ENCODE assay signal across 8 cellular contexts in the genomic region with DNA sequence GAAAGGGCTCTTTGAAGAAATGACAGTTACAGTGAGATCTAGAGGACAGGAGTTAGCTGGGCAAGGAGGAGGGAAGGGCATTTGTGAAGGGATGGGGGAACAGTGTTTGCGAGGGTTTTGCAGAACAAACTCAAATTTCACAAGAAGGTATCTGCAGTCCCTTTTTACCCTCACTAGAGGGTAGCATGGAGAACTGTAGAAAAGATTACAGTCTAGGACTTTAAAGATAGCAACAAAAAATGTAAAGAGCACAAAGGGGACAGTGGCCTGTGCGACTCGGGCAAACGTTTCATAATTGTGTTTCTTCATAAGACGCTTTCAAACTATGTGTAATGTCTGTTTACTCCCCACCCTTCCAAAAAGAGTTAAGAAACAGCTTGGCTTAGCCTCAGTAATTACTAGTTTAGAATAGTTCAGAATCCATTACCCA. TPM values are rescaled to one million over a fixed set of nuclear protein-coding genes. Genes with fewer than 3 reads are reported as not detected.
DNase-seq lines count a peak whose midpoint lies in the region; ATAC-seq, FAIRE-seq and TF ChIP-seq lines count a peak whose summit lies in the region.

No MANE protein-coding gene starts in this region.

- peak; percentile 76 for TF ChIP-seq CTCF in AG04450 (IDR thresholded peaks at IDR 0.05; ENCODE audit: low read depth, low read length)
- no peak for TF ChIP-seq CTCF in Panc1 (IDR thresholded peaks at IDR 0.05)
- peak; percentile 66 for TF ChIP-seq CTCF in epithelial cell of esophagus (IDR thresholded peaks at IDR 0.05; ENCODE audit: insufficient read depth, low read depth, low read length, missing control alignments)
- peak; percentile 40 for TF ChIP-seq CTCF in parathyroid adenoma (IDR thresholded peaks at IDR 0.05)

- DNase-seq in AG04450 (ENCODE audit: low read depth, low spot score) (no peak), GM19239 (ENCODE audit: insufficient read length, low spot score) (no peak), Panc1 (ENCODE audit: low read depth, low spot score) (peak; percentile 51), epithelial cell of esophagus (ENCODE audit: low read depth) (peak; percentile 44), amygdala (lab: John Stamatoyannopoulos, UW) (no peak)

- ATAC-seq in Panc1 (peak; percentile 67), HG02870 (IDR thresholded peaks at IDR 0.05; ENCODE audit: unreplicated experiment) (no peak), HG03280 (IDR thresholded peaks at IDR 0.05; ENCODE audit: unreplicated experiment) (no peak)

- H3K4me3 ChIP-seq in AG04450 (ENCODE audit: low read depth, low read length) (no peak overlapping the region), Panc1 (ENCODE audit: low read depth in 2 of 2, low read length in 2 of 2) (no peak overlapping the region), epithelial cell of esophagus (ENCODE audit: low read length) (no peak overlapping the region), parathyroid adenoma (ENCODE audit: low read depth, low read length) (no peak overlapping the region)

- H3K4me1 ChIP-seq in Panc1 (ENCODE audit: control insufficient read depth, insufficient read depth, low read length) (no peaks in the 10 kb centered on the region), parathyroid adenoma (no peaks in the 10 kb centered on the region)

- FAIRE-seq in GM19239 (lab: Jason Lieb, UNC), result peak; percentile 70

- no peaks in the 10 kb centered on the region for H3K27me3 ChIP-seq in AG04450 (ENCODE audit: control insufficient read depth, insufficient read depth, low read length)
- H3K27me3 ChIP-seq in Panc1 (ENCODE audit: control insufficient read depth, insufficient read depth, low read length), result no peaks in the 10 kb centered on the region
- H3K27me3 ChIP-seq in parathyroid adenoma (ENCODE audit: control insufficient read depth, insufficient read depth, low read length), result no peaks in the 10 kb centered on the region

- no TSS peak for BruUV-seq in Panc1 (replicated peaks; lab: Mats Ljungman, UMichigan)

- H3K36me3 ChIP-seq in Panc1 (ENCODE audit: control insufficient read depth, insufficient read depth, low read length), result 0 out of 2 replicates have a peak, but pooled peaks cover under 1% of the 10 kb centered on the region
- no peaks in the 10 kb centered on the region for H3K36me3 ChIP-seq in parathyroid adenoma (ENCODE audit: control insufficient read depth, insufficient read depth, low read length)

- H3K27ac ChIP-seq in AG04450 (ENCODE audit: low read depth, low read length) (no peak overlapping the region), Panc1 (ENCODE audit: low read length) (no peak overlapping the region), parathyroid adenoma (no peak overlapping the region)

- H3K9me3 ChIP-seq in AG04450 (ENCODE audit: control insufficient read depth, insufficient read depth, low read length) (no peaks in the 10 kb centered on the region), Panc1 (ENCODE audit: control insufficient read depth, insufficient read depth, low read depth, low read length) (no peaks in the 10 kb centered on the region), parathyroid adenoma (ENCODE audit: control insufficient read depth, low read length) (no peaks in the 10 kb centered on the region)

- H3K4me2 ChIP-seq in parathyroid adenoma (ENCODE audit: low read length), result no peak overlapping the region

- H3K9ac ChIP-seq in parathyroid adenoma, result no peak overlapping the region

- no peaks in the 10 kb centered on the region for H3K79me2 ChIP-seq in parathyroid adenoma

- CTCF ChIA-PET in AG04450 (lab: Charles Lee), result interaction anchor here (0.6 to 1.6 kb wide), 14 partner anchors 9 to 379 kb away, joined by 3 to 13 read pairs (median 4); no protein-coding TSS in a partner anchor
- CTCF ChIA-PET in Panc1 (lab: Charles Lee), result no interaction called here

- intact Hi-C loops in Panc1 (cut with micrococcal nuclease; ENCODE audit: unreplicated experiment), result no loop called here

- no peak overlapping the region for H2AFZ ChIP-seq in parathyroid adenoma

- in situ Hi-C loops in Panc1 (cut with HindIII; ENCODE audit: low pct_unique_long_range_greater_than_20kb, low sequenced_read_pairs), result no loop called here

- POLR2A ChIA-PET in AG04450 (lab: Yijun Ruan, JAX), result no interaction called here
- POLR2A ChIA-PET in Panc1 (lab: Charles Lee), result interaction anchor here (0.7 kb wide), 1 partner anchor 52 kb away, joined by 4 read pairs; no protein-coding TSS in a partner anchor

RNA-seq across cellular contexts. Expression of gene ASXL1, which starts 21.2 kb away (rescaled TPM):
- polyA plus RNA-seq in AG04450 (2011; rRNA removed), result 28.9 and 31.7 TPM in 2 replicates
- polyA minus RNA-seq in AG04450 (2011; rRNA and poly(A)+ RNA removed), result 84.6 and 112 TPM in 2 replicates
- total RNA-seq in Panc1 (2021; ENCODE audit: unreplicated experiment), result 205 TPM
- 79.0 TPM for polyA plus RNA-seq in Panc1 (2012; ENCODE audit: insufficient read length)

RNA-seq across cellular contexts. Expression of gene KIF3B, which starts 59.5 kb away (rescaled TPM):
- 28.7 and 30.5 TPM in 2 replicates for polyA plus RNA-seq in AG04450 (2011; rRNA removed)
- polyA minus RNA-seq in AG04450 (2011; rRNA and poly(A)+ RNA removed), result 23.4 and 25.2 TPM in 2 replicates
- total RNA-seq in Panc1 (2021; ENCODE audit: unreplicated experiment), result 67.8 TPM
- 46.6 TPM for polyA plus RNA-seq in Panc1 (2012; ENCODE audit: insufficient read length)

Comparison
In these comparisons a context has a peak if more than half of its experiments do, and no peak if none do; other contexts are left out.
1. DNase-seq: peak in Panc1 (single experiment) and epithelial cell of esophagus (single experiment); none in AG04450 (single experiment), GM19239 (single experiment) and amygdala (0 of 56).